ENCODE assay signal across 8 cellular contexts in genomic region chr3:167380004-167380689, GRCh38. TPM values are rescaled to one million over a fixed set of nuclear protein-coding genes. Genes with fewer than 3 reads are reported as not detected.
DNase-seq lines count a peak whose midpoint lies in the region; ATAC-seq and TF ChIP-seq lines count a peak whose summit lies in the region.

A gene with protein sequence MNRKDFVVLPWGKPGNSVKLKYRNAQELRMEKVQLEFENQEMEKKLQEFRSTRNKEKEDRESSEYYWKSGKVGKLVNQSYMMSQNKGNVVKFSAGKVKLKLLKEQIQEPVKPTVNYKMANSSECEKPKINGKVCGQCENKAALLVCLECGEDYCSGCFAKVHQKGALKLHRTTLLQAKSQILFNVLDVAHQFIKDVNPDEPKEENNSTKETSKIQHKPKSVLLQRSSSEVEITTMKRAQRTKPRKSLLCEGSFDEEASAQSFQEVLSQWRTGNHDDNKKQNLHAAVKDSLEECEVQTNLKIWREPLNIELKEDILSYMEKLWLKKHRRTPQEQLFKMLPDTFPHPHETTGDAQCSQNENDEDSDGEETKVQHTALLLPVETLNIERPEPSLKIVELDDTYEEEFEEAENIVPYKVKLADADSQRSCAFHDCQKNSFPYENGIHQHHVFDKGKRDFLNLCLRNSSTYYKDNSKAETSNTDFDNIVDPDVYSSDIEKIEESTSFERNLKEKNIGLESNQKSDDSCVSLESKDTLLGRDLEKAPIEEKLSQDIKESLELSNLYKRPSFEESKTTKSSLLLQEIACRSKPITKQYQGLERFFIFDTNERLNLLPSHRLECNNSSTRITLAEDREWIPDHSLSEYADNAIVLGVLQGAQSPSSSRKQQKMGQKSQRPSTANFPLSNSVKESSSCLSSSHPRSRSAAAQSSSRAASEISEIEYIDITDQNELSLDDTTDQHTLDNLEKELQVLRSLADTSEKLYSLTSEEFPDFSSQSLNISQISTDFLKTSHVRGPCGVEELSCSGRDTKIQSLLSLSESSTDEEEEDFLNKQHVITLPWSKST (minus strand): TSS chr3:167380297. CDS start chr3:167372901, 7,396 bp downstream.

- H3K4me1 Mint-ChIP-seq in activated T-helper 2 cell treated with anti-CD3 and anti-CD28 coated beads, Interferon-gamma antibody, Interleukin-2, Interleukin-4, amounts not matched to agents 10 μg/mL and 5 μg/mL and 100 μg/mL, durations not matched to agents 14 hours and 24 hours and 36 hours (ENCODE audit: low read depth) = peaks cover 8% of the 10 kb centered on the region
- H3K4me1 Mint-ChIP-seq in neural crest cell = peaks cover 14% of the 10 kb centered on the region

- no peaks in the 10 kb centered on the region for H3K9me3 ChIP-seq in DND-41 (ENCODE audit: insufficient read depth, low read length, severe bottlenecking)
- no peaks in the 10 kb centered on the region for H3K9me3 ChIP-seq in stomach

- H3K4me3 ChIP-seq in DND-41 (ENCODE audit: low read depth in 1 of 2, low read length in 2 of 2) = no peak within 1 kb of the TSS
- peak within 1 kb of the TSS; percentile 36 to 50 for H3K4me3 ChIP-seq in foreskin fibroblast (ENCODE audit: low read depth in 1 of 2, low read length in 2 of 2)
- peak within 1 kb of the TSS; percentile 32 to 52 (median 40) for H3K4me3 ChIP-seq in stomach

- no peaks in the 10 kb centered on the region for H3K79me2 ChIP-seq in DND-41 (ENCODE audit: insufficient read depth, low read length)

- no peak for TF ChIP-seq POLR2A in stomach (IDR thresholded peaks at IDR 0.05)

- H3K4me1 ChIP-seq in DND-41 (ENCODE audit: insufficient read depth, low read length) (no peaks in the 10 kb centered on the region), stomach (peaks cover 0 to 11% (median 9%) of the 10 kb centered on the region in 4 donors)

- H3K27ac Mint-ChIP-seq in activated T-helper 2 cell treated with anti-CD3 and anti-CD28 coated beads, Interferon-gamma antibody, Interleukin-2, Interleukin-4, amounts not matched to agents 10 μg/mL and 5 μg/mL and 100 μg/mL, durations not matched to agents 14 hours and 24 hours and 36 hours = no peak within 1 kb of the TSS
- peak within 1 kb of the TSS; percentile 32 for H3K27ac Mint-ChIP-seq in neural crest cell (ENCODE audit: unreplicated experiment)

- H3K27me3 Mint-ChIP-seq in activated T-helper 2 cell treated with anti-CD3 and anti-CD28 coated beads, Interferon-gamma antibody, Interleukin-2, Interleukin-4, amounts not matched to agents 10 μg/mL and 5 μg/mL and 100 μg/mL, durations not matched to agents 14 hours and 24 hours and 36 hours (ENCODE audit: low read depth) = peaks cover 6% of the 10 kb centered on the region
- H3K27me3 Mint-ChIP-seq in neural crest cell (ENCODE audit: low read depth) = peaks cover 16% of the 10 kb centered on the region

- peak; percentile 15 for TF ChIP-seq CTCF in DND-41 (IDR thresholded peaks at IDR 0.05; ENCODE audit: borderline replicate concordance, extremely low read depth, low read length, poor library complexity, severe bottlenecking)
- TF ChIP-seq CTCF in LNCAP (IDR thresholded peaks at IDR 0.05) = peak; percentile 89
- TF ChIP-seq CTCF in foreskin fibroblast (IDR thresholded peaks at IDR 0.05; ENCODE audit: low read depth, low read length) = peak; percentile 94
- TF ChIP-seq CTCF in neural crest cell (conservative IDR thresholded peaks at IDR 0.05) = peak; percentile 93
- peak in 5 of 7 experiments; percentile 67 to 85 (median 79) for TF ChIP-seq CTCF in stomach (IDR thresholded peaks at IDR 0.05)

- no peak within 1 kb of the TSS for H3K27ac ChIP-seq in DND-41 (ENCODE audit: low read length)
- H3K27ac ChIP-seq in stomach = no peak within 1 kb of the TSS

- H3K4me2 ChIP-seq in DND-41 (ENCODE audit: insufficient read depth, low read length) = no peak within 1 kb of the TSS

- no peak within 1 kb of the TSS for H3K9ac ChIP-seq in DND-41 (ENCODE audit: low read depth, low read length)

- H3K9me3 Mint-ChIP-seq in activated T-helper 2 cell treated with anti-CD3 and anti-CD28 coated beads, Interferon-gamma antibody, Interleukin-2, Interleukin-4, amounts not matched to agents 10 μg/mL and 5 μg/mL and 100 μg/mL, durations not matched to agents 14 hours and 24 hours and 36 hours = no peaks in the 10 kb centered on the region
- no peaks in the 10 kb centered on the region for H3K9me3 Mint-ChIP-seq in neural crest cell

- ATAC-seq in DND-41 (ENCODE audit: insufficient read depth, low read depth) = no peak

- no peak within 1 kb of the TSS for H2AFZ ChIP-seq in DND-41 (ENCODE audit: low read depth, low read length)

- TF ChIP-seq EP300 in stomach (IDR thresholded peaks at IDR 0.05) = no peak

- H4K20me1 ChIP-seq in DND-41 (ENCODE audit: insufficient read depth, low read length) = no peaks in the 10 kb centered on the region

- WGBS in stomach, 5 donors = 1 to 3% (median 1%) methylated on average over 28 of the region's 28 CpGs

- H3K4me3 Mint-ChIP-seq in activated T-helper 2 cell treated with anti-CD3 and anti-CD28 coated beads, Interferon-gamma antibody, Interleukin-2, Interleukin-4, amounts not matched to agents 10 μg/mL and 5 μg/mL and 100 μg/mL, durations not matched to agents 14 hours and 24 hours and 36 hours (ENCODE audit: low read depth) = peak within 1 kb of the TSS; percentile 56
- peak within 1 kb of the TSS; percentile 93 for H3K4me3 Mint-ChIP-seq in neural crest cell

- peak; percentile 21 for DNase-seq in DND-41
- DNase-seq in H4 (ENCODE audit: low spot score) = peak; percentile 86
- peak; percentile 92 for DNase-seq in RPMI8226
- DNase-seq in activated T-helper 2 cell treated with anti-CD3 and anti-CD28 coated beads, Interferon-gamma antibody, Interleukin-2, Interleukin-4, amounts not matched to agents 10 μg/mL and 5 μg/mL and 100 μg/mL, durations not matched to agents 14 hours and 24 hours and 36 hours (ENCODE audit: low spot score) = peak; percentile 79
- DNase-seq in foreskin fibroblast = peak; percentile 1 to 40
- DNase-seq in neural crest cell (ENCODE audit: low read depth, low spot score) = peak; percentile 95
- DNase-seq in stomach = peak; percentile 89

- H3K27me3 ChIP-seq in DND-41 (ENCODE audit: insufficient read depth, low read length, poor library complexity) = no peaks in the 10 kb centered on the region
- H3K27me3 ChIP-seq in stomach = no peaks in the 10 kb centered on the region

- H3K36me3 ChIP-seq in DND-41 (ENCODE audit: insufficient read depth, low read length) = no peaks in the 10 kb centered on the region
- H3K36me3 ChIP-seq in stomach = no peaks in the 10 kb centered on the region

- H3K36me3 Mint-ChIP-seq in activated T-helper 2 cell treated with anti-CD3 and anti-CD28 coated beads, Interferon-gamma antibody, Interleukin-2, Interleukin-4, amounts not matched to agents 10 μg/mL and 5 μg/mL and 100 μg/mL, durations not matched to agents 14 hours and 24 hours and 36 hours (ENCODE audit: low read depth) = no peaks in the 10 kb centered on the region
- no peaks in the 10 kb centered on the region for H3K36me3 Mint-ChIP-seq in neural crest cell (ENCODE audit: low read depth)

- intact Hi-C loops in activated T-helper 2 cell treated with anti-CD3 and anti-CD28 coated beads, Interferon-gamma antibody, Interleukin-2, Interleukin-4, amounts not matched to agents 10 μg/mL and 5 μg/mL and 100 μg/mL, durations not matched to agents 14 hours and 24 hours and 36 hours (cut with micrococcal nuclease) = loop anchor here (1.0 to 2.0 kb wide), 3 partner anchors 305 to 502 kb away; partner anchors contain the start of genes PDCD10 and SERPINI1
- intact Hi-C loops in stomach (cut with DNase I; ENCODE audit: low total_unique reads) = loop anchor here (10.0 kb wide), 1 partner anchor 505 kb away; no protein-coding TSS in a partner anchor

RNA-seq across cellular contexts. Expression of the gene that starts here (rescaled TPM):
- 1.0 TPM in 1 of 2 replicates, not detected in the other for total RNA-seq in H4 (2014; rRNA removed; shearing (Covaris generic))
- total RNA-seq in activated T-helper 2 cell treated with anti-CD3 and anti-CD28 coated beads, Interferon-gamma antibody, Interleukin-2, Interleukin-4, amounts not matched to agents 10 μg/mL and 5 μg/mL and 100 μg/mL, durations not matched to agents 14 hours and 24 hours and 36 hours = not detected in 2 replicates
- 0.73 and 1.6 TPM in 2 replicates for total RNA-seq in neural crest cell
- 1 to 10 TPM in 1 of 5 donors, not detected in 4; 1.7 TPM for total RNA-seq in stomach
- not detected for polyA plus RNA-seq in stomach

Comparison
In these comparisons a context has a peak if more than half of its experiments do, and no peak if none do; other contexts are left out.
1. Peak in DNase-seq in activated T-helper 2 cell treated with anti-CD3 and anti-CD28 coated beads, Interferon-gamma antibody, Interleukin-2, Interleukin-4, amounts not matched to agents 10 μg/mL and 5 μg/mL and 100 μg/mL, durations not matched to agents 14 hours and 24 hours and 36 hours; RNA of the gene not detected or under 1 TPM.
2. DNase-seq: peak in every context shown above with its lines; median percentile 95 in neural crest cell; 92 in RPMI8226; 89 in stomach; 86 in H4; 79 in activated T-helper 2 cell treated with anti-CD3 and anti-CD28 coated beads, Interferon-gamma antibody, Interleukin-2, Interleukin-4, amounts not matched to agents 10 μg/mL and 5 μg/mL and 100 μg/mL, durations not matched to agents 14 hours and 24 hours and 36 hours; 21 in DND-41; 20 in foreskin fibroblast.
3. H3K4me3 ChIP-seq: peak in foreskin fibroblast (2 of 2) and stomach (4 of 4); none in DND-41 (0 of 2).
4. CTCF ChIP-seq: peak in every context shown above with its lines; median percentile 94 in foreskin fibroblast; 93 in neural crest cell; 89 in LNCAP; 79 in stomach; 15 in DND-41.